19 cellular contexts compared by ENCODE assay signal in genomic region chr6:37008484-37009186, GRCh38. TPM values are rescaled to one million over a fixed set of nuclear protein-coding genes. Genes with fewer than 3 reads are reported as not detected.
DNase-seq lines count a peak whose midpoint lies in the region; ATAC-seq and TF ChIP-seq lines count a peak whose summit lies in the region.
"Had no signal": no experiment of that assay in that cellular context is flagged by ENCODE, and none has a peak within 500 bp of the region (broad histone marks: within the 10 kb centered on the region; RNA-seq: fewer than 3 reads in every experiment).

No MANE protein-coding gene starts in this region.

- H4K20me1 ChIP-seq in OCI-LY7 (ENCODE audit: insufficient read depth, low read length) = no peaks in the 10 kb centered on the region

- peaks cover 7% of the 10 kb centered on the region; the same call in 1 of the 2 replicates for H3K36me3 ChIP-seq in OCI-LY7 (ENCODE audit: insufficient read depth, low read length)
- H3K36me3 ChIP-seq in spleen = peaks cover 0 to 55% (median 24%) of the 10 kb centered on the region in 6 donors
- H3K36me3 ChIP-seq: prostate gland, vagina had no signal

- POLR2A ChIA-PET in OCI-LY7 (lab: Charles Lee) = no interaction called here

- peak overlapping the region; percentile 86; the same call in 1 of the 2 replicates for H3K4me2 ChIP-seq in OCI-LY7 (ENCODE audit: low read length)
- H3K4me2 ChIP-seq: GM23338 had no signal

- no peaks in the 10 kb centered on the region; the same call in 1 of the 2 replicates for H3K79me2 ChIP-seq in OCI-LY7 (ENCODE audit: insufficient read depth, low read depth, low read length)

- H3K9me3 ChIP-seq in OCI-LY7 (ENCODE audit: low read length) (no peaks in the 10 kb centered on the region), spleen (no peaks in the 10 kb centered on the region)
- H3K9me3 ChIP-seq: Caco-2, prostate gland, vagina had no signal

- BruUV-seq in OCI-LY7 (replicated peaks; lab: Mats Ljungman, UMichigan) = no TSS peak

- no peaks in the 10 kb centered on the region for H3K27me3 Mint-ChIP-seq in activated naive CD4-positive, alpha-beta T cell treated with anti-CD3 and anti-CD28 coated beads for 36 hours (ENCODE audit: low read depth)

- no peaks in the 10 kb centered on the region for H3K36me3 Mint-ChIP-seq in activated naive CD4-positive, alpha-beta T cell treated with anti-CD3 and anti-CD28 coated beads for 36 hours (ENCODE audit: low read depth)
- no peaks in the 10 kb centered on the region for H3K36me3 Mint-ChIP-seq in stimulated activated effector memory CD8-positive, alpha-beta T cell treated with anti-CD3 and anti-CD28 coated beads, Interleukin-12 subunit alpha, Interleukin-12 subunit beta, amount 100 ng/mL, for 72 hours

- peaks cover 10% of the 10 kb centered on the region for H3K4me1 Mint-ChIP-seq in activated naive CD4-positive, alpha-beta T cell treated with anti-CD3 and anti-CD28 coated beads for 36 hours (ENCODE audit: low read depth)
- peaks cover 29% of the 10 kb centered on the region for H3K4me1 Mint-ChIP-seq in stimulated activated effector memory CD8-positive, alpha-beta T cell treated with anti-CD3 and anti-CD28 coated beads, Interleukin-12 subunit alpha, Interleukin-12 subunit beta, amount 100 ng/mL, for 72 hours
- H3K4me1 Mint-ChIP-seq: GM23338 had no signal

- no peaks in the 10 kb centered on the region for H3K27me3 ChIP-seq in spleen (replicated peaks in 1 of 7)
- H3K27me3 ChIP-seq: vagina had no signal

- no peak overlapping the region for H2AFZ ChIP-seq in OCI-LY7 (ENCODE audit: low read length)
- H2AFZ ChIP-seq: GM23338 had no signal

- H3K9me2 ChIP-seq in OCI-LY7 (ENCODE audit: insufficient read depth, low read length) = no peaks in the 10 kb centered on the region

- ATAC-seq in left ventricle myocardium superior = peak; percentile 47
- ATAC-seq in stimulated activated effector memory CD8-positive, alpha-beta T cell treated with anti-CD3 and anti-CD28 coated beads, Interleukin-12 subunit alpha, Interleukin-12 subunit beta, amount 100 ng/mL, for 72 hours = no peak
- ATAC-seq: GM23338 had no signal

- peak overlapping the region; percentile 70; the same call in 1 of the 2 replicates for H3K4me3 ChIP-seq in GM08714 (ENCODE audit: low read length)
- no peak overlapping the region for H3K4me3 ChIP-seq in OCI-LY7 (ENCODE audit: low read depth, low read length, poor library complexity, severe bottlenecking)
- peak overlapping the region in 5 of 8 donors; percentile 64 to 85 (median 65) for H3K4me3 ChIP-seq in spleen
- H3K4me3 ChIP-seq: GM23338, prostate gland, vagina had no signal

- intact Hi-C loops in OCI-LY7 (cut with micrococcal nuclease; ENCODE audit: unreplicated experiment) (loop anchor here (10.0 kb wide), 1 partner anchor 414 kb away; the partner anchor contains the start of gene SRSF3), left ventricle myocardium superior (cut with micrococcal nuclease) (no loop called here), spleen (cut with DNase I; ENCODE audit: low total_unique reads) (no loop called here)
- intact Hi-C loops in activated naive CD4-positive, alpha-beta T cell treated with anti-CD3 and anti-CD28 coated beads for 36 hours (cut with micrococcal nuclease) = no loop called here

- no peak overlapping the region for H3K27ac Mint-ChIP-seq in activated naive CD4-positive, alpha-beta T cell treated with anti-CD3 and anti-CD28 coated beads for 36 hours
- no peak overlapping the region for H3K27ac Mint-ChIP-seq in stimulated activated effector memory CD8-positive, alpha-beta T cell treated with anti-CD3 and anti-CD28 coated beads, Interleukin-12 subunit alpha, Interleukin-12 subunit beta, amount 100 ng/mL, for 72 hours
- H3K27ac Mint-ChIP-seq: GM23338 had no signal

- CTCF ChIA-PET in OCI-LY7 (lab: Charles Lee; ENCODE audit: unreplicated experiment) = interaction anchor here (0.6 kb wide), 1 partner anchor 118 kb away, joined by 3 read pairs; no protein-coding TSS in a partner anchor
- CTCF ChIA-PET in activated naive CD4-positive, alpha-beta T cell treated with anti-CD3 and anti-CD28 coated beads for 36 hours (lab: Charles Lee) = no interaction called here

- H3K27ac ChIP-seq in OCI-LY7 (ENCODE audit: low read depth, low read length, poor library complexity, severe bottlenecking) = no peak overlapping the region
- peak overlapping the region in 6 of 8 donors; percentile 20 to 94 (median 86) for H3K27ac ChIP-seq in spleen
- H3K27ac ChIP-seq: prostate gland, vagina had no signal

- 75 to 92% (median 90%) methylated on average over 9 to 10 of the region's 10 CpGs for WGBS in spleen, 5 donors

- no peaks in the 10 kb centered on the region for H3K9me3 Mint-ChIP-seq in activated naive CD4-positive, alpha-beta T cell treated with anti-CD3 and anti-CD28 coated beads for 36 hours
- no peaks in the 10 kb centered on the region for H3K9me3 Mint-ChIP-seq in stimulated activated effector memory CD8-positive, alpha-beta T cell treated with anti-CD3 and anti-CD28 coated beads, Interleukin-12 subunit alpha, Interleukin-12 subunit beta, amount 100 ng/mL, for 72 hours
- H3K9me3 Mint-ChIP-seq: GM23338 had no signal

- no peak for DNase-seq in OCI-LY7 (ENCODE audit: low spot score)
- DNase-seq in left ventricle myocardium superior = no peak
- no peak for DNase-seq in spleen
- DNase-seq in activated naive CD4-positive, alpha-beta T cell treated with anti-CD3 and anti-CD28 coated beads for 36 hours = no peak
- DNase-seq in stimulated activated effector memory CD8-positive, alpha-beta T cell treated with anti-CD3 and anti-CD28 coated beads, Interleukin-12 subunit alpha, Interleukin-12 subunit beta, amount 100 ng/mL, for 72 hours (ENCODE audit: low spot score in 2 of 2) = no peak
- DNase-seq in nucleus accumbens (lab: John Stamatoyannopoulos, UW) = no peak
- no peak for DNase-seq in activated naive CD4-positive, alpha-beta T cell treated with anti-CD3 and anti-CD28 coated beads, Interleukin-2, amount 50 U/mL, for 16 hours
- DNase-seq: activated CD8-positive, alpha-beta memory T cell treated with anti-CD3 and anti-CD28 coated beads, Interleukin-2, amount 50 U/mL, for 4 hours; activated gamma-delta T cell; Caco-2; IMR-90; NCI-H2081; NCI-H524 treated with DMSO at 0.1 percent for 48 hours; stimulated activated naive CD4-positive, alpha-beta T cell; T1000 had no signal

- TF ChIP-seq POLR2A in spleen (IDR thresholded peaks at IDR 0.05) = no peak

- H3K4me1 ChIP-seq in OCI-LY7 (ENCODE audit: insufficient read depth, low read length, poor library complexity, severe bottlenecking) (peaks cover 49% of the 10 kb centered on the region), spleen (peaks cover 4 to 78% (median 36%) of the 10 kb centered on the region in 6 donors)
- H3K4me1 ChIP-seq: Caco-2, prostate gland had no signal

- no peak overlapping the region for H3K4me3 Mint-ChIP-seq in activated naive CD4-positive, alpha-beta T cell treated with anti-CD3 and anti-CD28 coated beads for 36 hours
- no peak overlapping the region for H3K4me3 Mint-ChIP-seq in stimulated activated effector memory CD8-positive, alpha-beta T cell treated with anti-CD3 and anti-CD28 coated beads, Interleukin-12 subunit alpha, Interleukin-12 subunit beta, amount 100 ng/mL, for 72 hours
- H3K4me3 Mint-ChIP-seq: GM23338 had no signal

- TF ChIP-seq CTCF in OCI-LY7 (conservative IDR thresholded peaks at IDR 0.05; ENCODE audit: low read length) (no peak), spleen (IDR thresholded peaks at IDR 0.05 in 8 of 11, conservative IDR thresholded peaks at IDR 0.05 in 3 of 11) (no peak)

RNA-seq across cellular contexts. Expression of gene FGD2, which starts 3.2 kb away (rescaled TPM):
- 23.8 and 27.8 TPM in 2 replicates for total RNA-seq in OCI-LY7 (2014; rRNA removed; shearing (Covaris generic))
- total RNA-seq in OCI-LY7 (2022) (45.7 and 48.6 TPM in 2 replicates), left ventricle myocardium superior (8.0 TPM), spleen (100 to 1,000 TPM; 200 to 426 (median 316) TPM)
- polyA plus RNA-seq in spleen = 100 to 1,000 TPM in 1 of 3 donors, 10 to 100 TPM in 2; 63.4 to 121 (median 84.2) TPM
- total RNA-seq in activated naive CD4-positive, alpha-beta T cell treated with anti-CD3 and anti-CD28 coated beads for 36 hours = under 1 TPM; 0.25 to 0.48 TPM
- total RNA-seq: Caco-2, IMR-90 had no signal

RNA-seq across cellular contexts. Expression of gene MTCH1, which starts 22.6 kb away (rescaled TPM):
- total RNA-seq in OCI-LY7 (2014; rRNA removed; shearing (Covaris generic)) = 81.4 and 93.7 TPM in 2 replicates
- total RNA-seq in OCI-LY7 (2022) = 72.5 and 79.6 TPM in 2 replicates
- total RNA-seq in left ventricle myocardium superior = 216 TPM
- total RNA-seq in spleen = 100 to 1,000 TPM; 135 to 191 (median 162) TPM
- polyA plus RNA-seq in spleen = 100 to 1,000 TPM in 2 of 3 donors, 10 to 100 TPM in 1; 87.3 to 144 (median 134) TPM
- 100 to 1,000 TPM in 1 of 2 experiments, 10 to 100 TPM in 1; 97.4 to 101 TPM for total RNA-seq in activated naive CD4-positive, alpha-beta T cell treated with anti-CD3 and anti-CD28 coated beads for 36 hours

RNA-seq across cellular contexts. Expression of gene PI16, which starts 54.1 kb away (rescaled TPM):
- total RNA-seq in OCI-LY7 (2014; rRNA removed; shearing (Covaris generic)) = not detected in 2 replicates
- total RNA-seq in OCI-LY7 (2022) = 0.30 TPM in 1 of 2 replicates, not detected in the other
- 4.1 TPM for total RNA-seq in left ventricle myocardium superior
- total RNA-seq in spleen = 1 to 10 TPM in 5 of 7 donors, under 1 TPM in 1, not detected in 1; 0.94 to 2.1 (median 1.6) TPM
- 1 to 10 TPM; 1.6 to 7.3 (median 2.0) TPM for polyA plus RNA-seq in spleen
- under 1 TPM; 0.24 to 0.27 TPM for total RNA-seq in activated naive CD4-positive, alpha-beta T cell treated with anti-CD3 and anti-CD28 coated beads for 36 hours
- total RNA-seq: Caco-2, GM23338, IMR-90 had no signal

Comparison
In these comparisons a context has a peak if more than half of its experiments do, and no peak if none do; other contexts are left out.
1. RNA of gene FGD2, which starts 3.2 kb away (total RNA-seq): 200 to 426 TPM in spleen; 23.8 to 48.6 TPM in OCI-LY7, 8.0 TPM in left ventricle myocardium superior (single experiment) and 0.25 to 0.48 TPM in activated naive CD4-positive, alpha-beta T cell treated with anti-CD3 and anti-CD28 coated beads for 36 hours; every median in the first group is over 4 times any median in the second.